Comparison of ENCODE assay signal across 1 cellular context in the genomic region with DNA sequence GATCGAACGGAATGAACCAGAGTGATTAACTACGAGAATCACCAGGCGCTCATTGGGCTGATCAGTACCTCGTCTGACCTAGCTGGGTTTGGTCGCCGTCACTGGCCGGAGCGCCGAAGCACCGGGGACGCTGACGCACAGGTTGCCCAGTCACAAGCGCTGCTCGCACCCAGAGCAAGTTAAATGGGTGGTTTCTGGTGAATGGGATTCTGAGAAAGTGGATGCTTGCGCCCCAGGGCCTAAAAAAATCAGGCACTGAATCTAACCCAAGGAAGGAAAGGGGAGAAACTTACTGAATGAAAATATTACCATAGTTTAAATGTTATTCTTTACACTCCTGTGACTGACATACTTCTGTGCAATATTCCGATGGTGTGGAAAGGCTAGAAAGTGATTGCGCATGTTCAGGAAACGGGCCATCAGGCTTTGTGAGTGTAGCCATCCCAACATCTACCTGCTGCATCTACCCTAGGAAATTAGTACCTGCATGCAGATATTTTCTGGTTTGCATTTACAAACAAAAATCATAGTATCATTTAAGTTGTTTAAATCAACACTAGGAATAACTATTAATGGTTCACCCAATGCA.
A peak's percentile ranks its signal among the peaks of the same experiment; 100 is the strongest.
TF ChIP-seq lines count a peak whose summit lies in the region.

No MANE protein-coding gene starts in this region.

TF ChIP-seq in HepG2, 621 proteins besides CTCF, POLR2A, EP300 and RAD21 (continued from another document):
- TF ChIP-seq SKIL (CRISPR knock-in tag; IDR thresholded peaks at IDR 0.05; ENCODE audit: borderline replicate concordance): no peak
- TF ChIP-seq TMF1 (CRISPR knock-in tag; IDR thresholded peaks at IDR 0.05; ENCODE audit: low read depth): no peak
- TF ChIP-seq NFKBIZ (CRISPR knock-in tag; IDR thresholded peaks at IDR 0.05): 0 out of 2 replicates have a peak, but pooled peaks have one; percentile 49
- TF ChIP-seq, protein P1, sequence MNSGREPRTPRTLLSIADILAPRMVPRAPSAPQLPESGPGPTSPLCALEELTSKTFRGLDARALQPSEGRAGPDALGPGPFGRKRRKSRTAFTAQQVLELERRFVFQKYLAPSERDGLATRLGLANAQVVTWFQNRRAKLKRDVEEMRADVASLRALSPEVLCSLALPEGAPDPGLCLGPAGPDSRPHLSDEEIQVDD (CRISPR knock-in tag; IDR thresholded peaks at IDR 0.05; ENCODE audit: borderline replicate concordance): no peak; the same call in 1 of the 2 replicates
- no peak for TF ChIP-seq BHLHE40 (IDR thresholded peaks at IDR 0.05; ENCODE audit: low read length)
- TF ChIP-seq POLR2AphosphoS2 (IDR thresholded peaks at IDR 0.05; ENCODE audit: low read depth, low read length): no peak
- 0 out of 2 replicates have a peak, but pooled peaks have one; percentile 7 for TF ChIP-seq IRF1 (CRISPR knock-in tag; IDR thresholded peaks at IDR 0.05; ENCODE audit: low read depth)
- no peak for TF ChIP-seq ETS1 (CRISPR knock-in tag; IDR thresholded peaks at IDR 0.05)
- no peak for TF ChIP-seq SYNCRIP (IDR thresholded peaks at IDR 0.05; ENCODE audit: insufficient read depth, low read depth, low read length)
- no peak for TF ChIP-seq PLRG1 (conservative IDR thresholded peaks at IDR 0.05)
- TF ChIP-seq ZC3H13 (CRISPR knock-in tag; IDR thresholded peaks at IDR 0.05): 0 out of 2 replicates have a peak, but pooled peaks have one; percentile 7
- TF ChIP-seq ZNF274 (CRISPR knock-in tag; IDR thresholded peaks at IDR 0.05): 0 out of 2 replicates have a peak, but pooled peaks have one; percentile 57
- peak; percentile 45 for TF ChIP-seq SALL1 (CRISPR knock-in tag; IDR thresholded peaks at IDR 0.05)
- TF ChIP-seq NR2F6 (IDR thresholded peaks at IDR 0.05): peak; percentile 12; the same call in 1 of the 2 replicates
- TF ChIP-seq NR2F6 (CRISPR knock-in tag; IDR thresholded peaks at IDR 0.05): no peak; the same call in 1 of the 2 replicates
- TF ChIP-seq FOXP1 (IDR thresholded peaks at IDR 0.05): no peak
- TF ChIP-seq FOXP1 (CRISPR knock-in tag; IDR thresholded peaks at IDR 0.05): no peak
- peak; percentile 41; the same call in 1 of the 2 replicates for TF ChIP-seq ZNF629 (CRISPR knock-in tag; conservative IDR thresholded peaks at IDR 0.05)
- 0 out of 2 replicates have a peak, but pooled peaks have one; percentile 3 for TF ChIP-seq RBFOX2 (IDR thresholded peaks at IDR 0.05; ENCODE audit: low read depth, low read length)
- TF ChIP-seq ATF7-NPFF (CRISPR knock-in tag; IDR thresholded peaks at IDR 0.05; ENCODE audit: low read depth): no peak
- 0 out of 2 replicates have a peak, but pooled peaks have one; percentile 32 for TF ChIP-seq ZNF441 (CRISPR knock-in tag; IDR thresholded peaks at IDR 0.05; ENCODE audit: borderline replicate concordance)
